ENCODE assay signal across 1 cellular context in the genomic region with DNA sequence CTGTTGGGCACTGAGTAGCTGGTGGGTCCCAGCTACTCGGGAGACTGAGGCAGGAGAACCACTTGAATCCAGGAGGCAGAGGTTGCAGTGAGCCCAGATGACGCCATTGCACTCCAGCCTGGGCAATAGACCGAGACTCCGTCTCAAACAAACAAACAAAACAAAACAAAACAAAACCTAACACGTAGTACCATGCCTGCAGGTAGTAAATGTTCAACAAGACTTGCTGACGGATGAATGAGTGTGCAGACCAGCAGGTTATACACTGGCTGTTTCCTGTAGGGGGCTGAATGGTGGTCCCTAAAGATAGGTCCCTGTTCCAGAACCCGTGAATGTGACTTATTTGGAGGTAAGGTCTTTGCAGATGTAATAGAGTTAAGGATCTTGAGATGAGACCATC.
TF ChIP-seq lines count a peak whose summit lies in the region.

No MANE protein-coding gene starts in this region.

TF ChIP-seq in GM23338, 12 proteins besides CTCF, POLR2A, EP300 and RAD21 (continued from another document):
- TF ChIP-seq, protein P1, sequence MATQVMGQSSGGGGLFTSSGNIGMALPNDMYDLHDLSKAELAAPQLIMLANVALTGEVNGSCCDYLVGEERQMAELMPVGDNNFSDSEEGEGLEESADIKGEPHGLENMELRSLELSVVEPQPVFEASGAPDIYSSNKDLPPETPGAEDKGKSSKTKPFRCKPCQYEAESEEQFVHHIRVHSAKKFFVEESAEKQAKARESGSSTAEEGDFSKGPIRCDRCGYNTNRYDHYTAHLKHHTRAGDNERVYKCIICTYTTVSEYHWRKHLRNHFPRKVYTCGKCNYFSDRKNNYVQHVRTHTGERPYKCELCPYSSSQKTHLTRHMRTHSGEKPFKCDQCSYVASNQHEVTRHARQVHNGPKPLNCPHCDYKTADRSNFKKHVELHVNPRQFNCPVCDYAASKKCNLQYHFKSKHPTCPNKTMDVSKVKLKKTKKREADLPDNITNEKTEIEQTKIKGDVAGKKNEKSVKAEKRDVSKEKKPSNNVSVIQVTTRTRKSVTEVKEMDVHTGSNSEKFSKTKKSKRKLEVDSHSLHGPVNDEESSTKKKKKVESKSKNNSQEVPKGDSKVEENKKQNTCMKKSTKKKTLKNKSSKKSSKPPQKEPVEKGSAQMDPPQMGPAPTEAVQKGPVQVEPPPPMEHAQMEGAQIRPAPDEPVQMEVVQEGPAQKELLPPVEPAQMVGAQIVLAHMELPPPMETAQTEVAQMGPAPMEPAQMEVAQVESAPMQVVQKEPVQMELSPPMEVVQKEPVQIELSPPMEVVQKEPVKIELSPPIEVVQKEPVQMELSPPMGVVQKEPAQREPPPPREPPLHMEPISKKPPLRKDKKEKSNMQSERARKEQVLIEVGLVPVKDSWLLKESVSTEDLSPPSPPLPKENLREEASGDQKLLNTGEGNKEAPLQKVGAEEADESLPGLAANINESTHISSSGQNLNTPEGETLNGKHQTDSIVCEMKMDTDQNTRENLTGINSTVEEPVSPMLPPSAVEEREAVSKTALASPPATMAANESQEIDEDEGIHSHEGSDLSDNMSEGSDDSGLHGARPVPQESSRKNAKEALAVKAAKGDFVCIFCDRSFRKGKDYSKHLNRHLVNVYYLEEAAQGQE (IDR thresholded peaks at IDR 0.05; ENCODE audit: unreplicated experiment): no peak
- TF ChIP-seq STAT1 (IDR thresholded peaks at IDR 0.05; ENCODE audit: unreplicated experiment) (no peak), ZNF331 (CRISPR knock-in tag; IDR thresholded peaks at IDR 0.05; ENCODE audit: low read depth) (no peak), NANOG (IDR thresholded peaks at IDR 0.05; ENCODE audit: borderline replicate concordance) (no peak), ETS1 (IDR thresholded peaks at IDR 0.05) (no peak)
TF ChIP-seq in GM23338: peak in this region for 0.
